Comparison of ENCODE assay signal across 2 cellular contexts in the genomic region with DNA sequence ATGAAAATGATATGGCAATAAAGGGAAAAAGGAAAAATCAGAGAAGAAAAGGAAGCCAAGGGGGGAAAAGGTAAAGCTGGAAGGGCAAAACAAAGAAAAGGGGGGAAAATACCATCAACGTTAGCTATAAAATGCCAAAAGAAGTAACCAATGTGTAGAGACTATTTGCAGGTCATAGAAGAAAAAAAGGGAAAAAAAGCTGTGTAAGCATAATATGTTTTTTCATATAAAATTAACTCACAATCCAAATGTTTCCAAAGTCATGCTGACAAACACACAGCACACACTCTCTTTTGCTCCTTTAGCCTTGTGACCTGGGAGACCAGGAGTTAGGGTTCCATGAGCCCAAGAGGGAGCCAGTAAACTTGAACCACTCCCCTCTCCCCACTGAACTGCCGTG.
TF ChIP-seq lines count a peak whose summit lies in the region.

No MANE protein-coding gene starts in this region.

TF ChIP-seq in HepG2, 621 proteins besides CTCF, POLR2A, EP300 and RAD21:
- TF ChIP-seq, protein P1, sequence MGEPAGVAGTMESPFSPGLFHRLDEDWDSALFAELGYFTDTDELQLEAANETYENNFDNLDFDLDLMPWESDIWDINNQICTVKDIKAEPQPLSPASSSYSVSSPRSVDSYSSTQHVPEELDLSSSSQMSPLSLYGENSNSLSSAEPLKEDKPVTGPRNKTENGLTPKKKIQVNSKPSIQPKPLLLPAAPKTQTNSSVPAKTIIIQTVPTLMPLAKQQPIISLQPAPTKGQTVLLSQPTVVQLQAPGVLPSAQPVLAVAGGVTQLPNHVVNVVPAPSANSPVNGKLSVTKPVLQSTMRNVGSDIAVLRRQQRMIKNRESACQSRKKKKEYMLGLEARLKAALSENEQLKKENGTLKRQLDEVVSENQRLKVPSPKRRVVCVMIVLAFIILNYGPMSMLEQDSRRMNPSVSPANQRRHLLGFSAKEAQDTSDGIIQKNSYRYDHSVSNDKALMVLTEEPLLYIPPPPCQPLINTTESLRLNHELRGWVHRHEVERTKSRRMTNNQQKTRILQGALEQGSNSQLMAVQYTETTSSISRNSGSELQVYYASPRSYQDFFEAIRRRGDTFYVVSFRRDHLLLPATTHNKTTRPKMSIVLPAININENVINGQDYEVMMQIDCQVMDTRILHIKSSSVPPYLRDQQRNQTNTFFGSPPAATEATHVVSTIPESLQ (CRISPR knock-in tag; conservative IDR thresholded peaks at IDR 0.05): no peak
- TF ChIP-seq, protein P2, sequence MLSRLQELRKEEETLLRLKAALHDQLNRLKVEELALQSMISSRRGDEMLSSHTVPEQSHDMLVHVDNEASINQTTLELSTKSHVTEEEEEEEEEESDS (CRISPR knock-in tag; IDR thresholded peaks at IDR 0.05; ENCODE audit: borderline replicate concordance): no peak
- TF ChIP-seq JUN (CRISPR knock-in tag; IDR thresholded peaks at IDR 0.05): no peak
- TF ChIP-seq, protein P3, sequence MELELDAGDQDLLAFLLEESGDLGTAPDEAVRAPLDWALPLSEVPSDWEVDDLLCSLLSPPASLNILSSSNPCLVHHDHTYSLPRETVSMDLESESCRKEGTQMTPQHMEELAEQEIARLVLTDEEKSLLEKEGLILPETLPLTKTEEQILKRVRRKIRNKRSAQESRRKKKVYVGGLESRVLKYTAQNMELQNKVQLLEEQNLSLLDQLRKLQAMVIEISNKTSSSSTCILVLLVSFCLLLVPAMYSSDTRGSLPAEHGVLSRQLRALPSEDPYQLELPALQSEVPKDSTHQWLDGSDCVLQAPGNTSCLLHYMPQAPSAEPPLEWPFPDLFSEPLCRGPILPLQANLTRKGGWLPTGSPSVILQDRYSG (CRISPR knock-in tag; IDR thresholded peaks at IDR 0.05): no peak
- TF ChIP-seq MAFK (conservative IDR thresholded peaks at IDR 0.05 in 1 of 2, IDR thresholded peaks at IDR 0.05 in 1 of 2; ENCODE audit: low read length in 2 of 2): peak; percentile 75 to 88
- TF ChIP-seq NFYB (CRISPR knock-in tag; IDR thresholded peaks at IDR 0.05): no peak
- TF ChIP-seq, protein P4, sequence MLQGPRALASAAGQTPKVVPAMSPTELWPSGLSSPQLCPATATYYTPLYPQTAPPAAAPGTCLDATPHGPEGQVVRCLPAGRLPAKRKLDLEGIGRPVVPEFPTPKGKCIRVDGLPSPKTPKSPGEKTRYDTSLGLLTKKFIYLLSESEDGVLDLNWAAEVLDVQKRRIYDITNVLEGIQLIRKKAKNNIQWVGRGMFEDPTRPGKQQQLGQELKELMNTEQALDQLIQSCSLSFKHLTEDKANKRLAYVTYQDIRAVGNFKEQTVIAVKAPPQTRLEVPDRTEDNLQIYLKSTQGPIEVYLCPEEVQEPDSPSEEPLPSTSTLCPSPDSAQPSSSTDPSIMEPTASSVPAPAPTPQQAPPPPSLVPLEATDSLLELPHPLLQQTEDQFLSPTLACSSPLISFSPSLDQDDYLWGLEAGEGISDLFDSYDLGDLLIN (CRISPR knock-in tag; IDR thresholded peaks at IDR 0.05; ENCODE audit: borderline replicate concordance): no peak
- no peak for TF ChIP-seq DPF2 (CRISPR knock-in tag; IDR thresholded peaks at IDR 0.05; ENCODE audit: borderline replicate concordance, low read depth)
- no peak for TF ChIP-seq ZNF572 (CRISPR knock-in tag; IDR thresholded peaks at IDR 0.05)
- TF ChIP-seq, protein P5, sequence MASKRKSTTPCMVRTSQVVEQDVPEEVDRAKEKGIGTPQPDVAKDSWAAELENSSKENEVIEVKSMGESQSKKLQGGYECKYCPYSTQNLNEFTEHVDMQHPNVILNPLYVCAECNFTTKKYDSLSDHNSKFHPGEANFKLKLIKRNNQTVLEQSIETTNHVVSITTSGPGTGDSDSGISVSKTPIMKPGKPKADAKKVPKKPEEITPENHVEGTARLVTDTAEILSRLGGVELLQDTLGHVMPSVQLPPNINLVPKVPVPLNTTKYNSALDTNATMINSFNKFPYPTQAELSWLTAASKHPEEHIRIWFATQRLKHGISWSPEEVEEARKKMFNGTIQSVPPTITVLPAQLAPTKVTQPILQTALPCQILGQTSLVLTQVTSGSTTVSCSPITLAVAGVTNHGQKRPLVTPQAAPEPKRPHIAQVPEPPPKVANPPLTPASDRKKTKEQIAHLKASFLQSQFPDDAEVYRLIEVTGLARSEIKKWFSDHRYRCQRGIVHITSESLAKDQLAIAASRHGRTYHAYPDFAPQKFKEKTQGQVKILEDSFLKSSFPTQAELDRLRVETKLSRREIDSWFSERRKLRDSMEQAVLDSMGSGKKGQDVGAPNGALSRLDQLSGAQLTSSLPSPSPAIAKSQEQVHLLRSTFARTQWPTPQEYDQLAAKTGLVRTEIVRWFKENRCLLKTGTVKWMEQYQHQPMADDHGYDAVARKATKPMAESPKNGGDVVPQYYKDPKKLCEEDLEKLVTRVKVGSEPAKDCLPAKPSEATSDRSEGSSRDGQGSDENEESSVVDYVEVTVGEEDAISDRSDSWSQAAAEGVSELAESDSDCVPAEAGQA (IDR thresholded peaks at IDR 0.05; ENCODE audit: low read depth): no peak
- TF ChIP-seq, protein P5 (CRISPR knock-in tag; IDR thresholded peaks at IDR 0.05; ENCODE audit: borderline replicate concordance): no peak
- no peak for TF ChIP-seq TCF7L2 (IDR thresholded peaks at IDR 0.05; ENCODE audit: low read depth, low read length)
- TF ChIP-seq TBP (CRISPR knock-in tag; IDR thresholded peaks at IDR 0.05): no peak
- TF ChIP-seq ZNF326 (CRISPR knock-in tag; IDR thresholded peaks at IDR 0.05; ENCODE audit: borderline replicate concordance): no peak
- TF ChIP-seq MAFF (IDR thresholded peaks at IDR 0.05; ENCODE audit: low read depth, low read length): peak; percentile 83
- TF ChIP-seq BHLHE40 (IDR thresholded peaks at IDR 0.05; ENCODE audit: low read length): no peak
- TF ChIP-seq DR1 (CRISPR knock-in tag; IDR thresholded peaks at IDR 0.05): no peak
TF ChIP-seq in HepG2: peak in this region for 2.

TF ChIP-seq in IMR-90, 13 proteins besides CTCF, POLR2A, EP300 and RAD21:
- TF ChIP-seq MAFK (IDR thresholded peaks at IDR 0.05; ENCODE audit: low read depth, low read length): peak; percentile 88
- TF ChIP-seq CHD1 (IDR thresholded peaks at IDR 0.05; ENCODE audit: low read depth, low read length): no peak
